6 cellular contexts compared by ENCODE assay signal in genomic region chr2:87319705-87320104, GRCh38.
DNase-seq lines count a peak whose midpoint lies in the region; ATAC-seq and TF ChIP-seq lines count a peak whose summit lies in the region.
"Not testable (repeated sequence)": the region's sequence is repeated elsewhere in the genome, so short reads cannot be mapped to it uniquely, and the experiment has no call there.

No MANE protein-coding gene starts in this region.

- not testable (repeated sequence) for H4K20me1 ChIP-seq in IMR-90 (ENCODE audit: insufficient read depth, low read length); fibroblast of lung (ENCODE audit: control insufficient read depth, extremely low read depth, insufficient read depth, low read length)

- in situ Hi-C loops in IMR-90 (cut with MboI; ENCODE audit: low sequenced_read_pairs), result not testable (repeated sequence)

- not testable (repeated sequence) for H3K4me1 ChIP-seq in IMR-90 (ENCODE audit: control insufficient read depth, insufficient read depth, low read length); fibroblast of lung (ENCODE audit: control insufficient read depth, extremely low read depth, insufficient read depth, low read length); upper lobe of right lung

- H2AFZ ChIP-seq in IMR-90 (replicated peaks; ENCODE audit: low read length, poor library complexity); fibroblast of lung (ENCODE audit: low read length): not testable (repeated sequence)

- not testable (repeated sequence) for H3K9me3 ChIP-seq in IMR-90 (ENCODE audit: control insufficient read depth, insufficient read depth, low read length); fibroblast of lung (ENCODE audit: control insufficient read depth, insufficient read depth, low read depth, low read length); upper lobe of right lung

- WGBS in IMR-90 (ENCODE audit: extremely low coverage in 2 of 2, insufficient read length in 1 of 2), 2 experiments, result no CpG with 5 or more reads among the region's 2 CpGs

- CTCF ChIA-PET in IMR-90 (lab: Yijun Ruan, JAX); RWPE1 (lab: Yijun Ruan, JAX); activated CD4-positive, alpha-beta T cell treated with anti-CD3 and anti-CD28 coated beads, Interleukin-2, amount 10 ng/mL, durations not matched to agents 7 days and 5 days (lab: Charles Lee): not testable (repeated sequence)

- H3K9me1 ChIP-seq in IMR-90 (ENCODE audit: insufficient read depth, low read length), result not testable (repeated sequence)

- H3K56ac ChIP-seq in IMR-90 (ENCODE audit: extremely low read depth, insufficient read depth, low read length), result not testable (repeated sequence)

- not testable (repeated sequence) for H3K79me2 ChIP-seq in fibroblast of lung (ENCODE audit: control insufficient read depth, insufficient read depth, low read length)

- H2AK5ac ChIP-seq in IMR-90 (ENCODE audit: low read depth, low read length), result peak overlapping the region; percentile 97

- H3K14ac ChIP-seq in IMR-90 (replicated peaks; ENCODE audit: low read depth, low read length), result peak overlapping the region; percentile 79; the same call in 1 of the 2 replicates

- H2BK15ac ChIP-seq in IMR-90 (ENCODE audit: low read depth, low read length), result 0 out of 3 replicates have a peak overlapping the region, but pooled peaks have one; percentile 90

- H2AK9ac ChIP-seq in IMR-90 (replicated peaks; ENCODE audit: low read depth, low read length, poor library complexity), result not testable (repeated sequence)

- not testable (repeated sequence) for H3K27me3 ChIP-seq in IMR-90 (ENCODE audit: control insufficient read depth, insufficient read depth, low read length); fibroblast of lung (ENCODE audit: control insufficient read depth, insufficient read depth, low read length); upper lobe of right lung

- peak overlapping the region; percentile 97 for H2BK120ac ChIP-seq in IMR-90 (ENCODE audit: low read depth, low read length)

- not testable (repeated sequence) for H3K9me3 Mint-ChIP-seq in activated CD4-positive, alpha-beta T cell treated with anti-CD3 and anti-CD28 coated beads, Interleukin-2, amount 10 ng/mL, durations not matched to agents 7 days and 5 days

- POLR2A ChIA-PET in IMR-90 (lab: Charles Lee; ENCODE audit: unreplicated experiment); RWPE1 (lab: Yijun Ruan, JAX; ENCODE audit: low non-redundant PET); activated CD4-positive, alpha-beta T cell treated with anti-CD3 and anti-CD28 coated beads, Interleukin-2, amount 10 ng/mL, durations not matched to agents 7 days and 5 days (lab: Charles Lee): not testable (repeated sequence)

- TF ChIP-seq RAD21 in IMR-90 (IDR thresholded peaks at IDR 0.05; ENCODE audit: low read length), result not testable (repeated sequence)

- H3K4me3 Mint-ChIP-seq in activated CD4-positive, alpha-beta T cell treated with anti-CD3 and anti-CD28 coated beads, Interleukin-2, amount 10 ng/mL, durations not matched to agents 7 days and 5 days, result not testable (repeated sequence)

- TF ChIP-seq POLR2A in IMR-90 (IDR thresholded peaks at IDR 0.05; ENCODE audit: low read depth, low read length), result not testable (repeated sequence)

- H3K79me1 ChIP-seq in IMR-90 (ENCODE audit: low read depth in 1 of 2, low read length in 2 of 2), result not testable (repeated sequence)

- DNase-seq in IMR-90; RWPE1 (ENCODE audit: low spot score); activated CD4-positive, alpha-beta T cell treated with anti-CD3 and anti-CD28 coated beads, Interleukin-2, amount 10 ng/mL, durations not matched to agents 7 days and 5 days; fibroblast of lung (ENCODE audit: low read depth in 2 of 2); upper lobe of right lung: not testable (repeated sequence)
- DNase-seq in activated effector memory CD4-positive, alpha-beta T cell treated with anti-CD3 and anti-CD28 coated beads, Interleukin-2, amount 50 U/mL, for 16 hours, result peak; percentile 52

- not testable (repeated sequence) for H3K4me3 ChIP-seq in IMR-90 (ENCODE audit: insufficient read depth, low read depth, low read length); fibroblast of lung (replicated peaks in 1 of 4; ENCODE audit: control extremely low read depth in 1 of 4, insufficient read depth in 1 of 4, low read depth in 3 of 4, low read length in 4 of 4); upper lobe of right lung

- peak overlapping the region; percentile 93 for H3K4ac ChIP-seq in IMR-90 (ENCODE audit: low read depth, low read length)

- not testable (repeated sequence) for H3K27me3 Mint-ChIP-seq in activated CD4-positive, alpha-beta T cell treated with anti-CD3 and anti-CD28 coated beads, Interleukin-2, amount 10 ng/mL, durations not matched to agents 7 days and 5 days

- peak overlapping the region; percentile 93 for H2BK5ac ChIP-seq in IMR-90 (ENCODE audit: low read depth, low read length, poor library complexity, severe bottlenecking)

- dilution Hi-C loops in IMR-90 (cut with HindIII; ENCODE audit: low sequenced_read_pairs, unreplicated experiment), result not testable (repeated sequence)

- H4K91ac ChIP-seq in IMR-90 (ENCODE audit: insufficient read depth, low read depth, low read length), result peak overlapping the region; percentile 92

- H4K5ac ChIP-seq in IMR-90 (ENCODE audit: low read depth, low read length), result peak overlapping the region; percentile 95

- not testable (repeated sequence) for ATAC-seq in IMR-90 (ENCODE audit: low read depth)
- ATAC-seq in upper lobe of right lung, result peak; percentile 32

- not testable (repeated sequence) for H3K4me2 ChIP-seq in IMR-90 (ENCODE audit: low read depth, low read length); fibroblast of lung (ENCODE audit: extremely low read depth, insufficient read depth, low read length)

- H3K27ac ChIP-seq in IMR-90 (ENCODE audit: insufficient read depth, low read length), result peak overlapping the region; percentile 91
- peak overlapping the region; percentile 75 for H3K27ac ChIP-seq in RWPE1
- peak overlapping the region; percentile 57 for H3K27ac ChIP-seq in fibroblast of lung (ENCODE audit: insufficient read depth, low read length)
- H3K27ac ChIP-seq in upper lobe of right lung, result not testable (repeated sequence)

- BruUV-seq in IMR-90 (replicated peaks; lab: Mats Ljungman, UMichigan), result not testable (repeated sequence)

- not testable (repeated sequence) for H3K9ac ChIP-seq in IMR-90 (ENCODE audit: low read depth, low read length); fibroblast of lung (ENCODE audit: insufficient read depth, low read length)

- H3K36me3 ChIP-seq in IMR-90 (ENCODE audit: control insufficient read depth, insufficient read depth, low read length); fibroblast of lung (ENCODE audit: control insufficient read depth, insufficient read depth, low read length); upper lobe of right lung: not testable (repeated sequence)

- H2BK20ac ChIP-seq in IMR-90 (ENCODE audit: low read depth, low read length), result peak overlapping the region; percentile 98

- TF ChIP-seq CTCF in IMR-90 (conservative IDR thresholded peaks at IDR 0.05; ENCODE audit: low read depth, low read length); RWPE1 (conservative IDR thresholded peaks at IDR 0.05; ENCODE audit: low read depth); fibroblast of lung (conservative IDR thresholded peaks at IDR 0.05 in 1 of 2, IDR thresholded peaks at IDR 0.05 in 1 of 2; ENCODE audit: low read depth in 1 of 2, low read length in 2 of 2); upper lobe of right lung (IDR thresholded peaks at IDR 0.05): not testable (repeated sequence)

- peak overlapping the region; percentile 9 for H3K27ac Mint-ChIP-seq in activated CD4-positive, alpha-beta T cell treated with anti-CD3 and anti-CD28 coated beads, Interleukin-2, amount 10 ng/mL, durations not matched to agents 7 days and 5 days

- intact Hi-C loops in IMR-90 (cut with micrococcal nuclease); upper lobe of right lung (cut with DNase I): not testable (repeated sequence)

- not testable (repeated sequence) for H3K36me3 Mint-ChIP-seq in activated CD4-positive, alpha-beta T cell treated with anti-CD3 and anti-CD28 coated beads, Interleukin-2, amount 10 ng/mL, durations not matched to agents 7 days and 5 days (ENCODE audit: low read depth)

- H4K8ac ChIP-seq in IMR-90 (ENCODE audit: low read depth in 2 of 2, low read length in 2 of 2), result peak overlapping the region; percentile 81 to 84; a peak in 3 of 4 replicates

- H3K18ac ChIP-seq in IMR-90 (ENCODE audit: low read depth, low read length), result peak overlapping the region; percentile 98

- H3K23ac ChIP-seq in IMR-90 (ENCODE audit: low read depth, low read length), result not testable (repeated sequence)

- peaks cover 26% of the 10 kb centered on the region for H3K4me1 Mint-ChIP-seq in activated CD4-positive, alpha-beta T cell treated with anti-CD3 and anti-CD28 coated beads, Interleukin-2, amount 10 ng/mL, durations not matched to agents 7 days and 5 days
